20 cellular contexts compared by ENCODE assay signal in the genomic region with DNA sequence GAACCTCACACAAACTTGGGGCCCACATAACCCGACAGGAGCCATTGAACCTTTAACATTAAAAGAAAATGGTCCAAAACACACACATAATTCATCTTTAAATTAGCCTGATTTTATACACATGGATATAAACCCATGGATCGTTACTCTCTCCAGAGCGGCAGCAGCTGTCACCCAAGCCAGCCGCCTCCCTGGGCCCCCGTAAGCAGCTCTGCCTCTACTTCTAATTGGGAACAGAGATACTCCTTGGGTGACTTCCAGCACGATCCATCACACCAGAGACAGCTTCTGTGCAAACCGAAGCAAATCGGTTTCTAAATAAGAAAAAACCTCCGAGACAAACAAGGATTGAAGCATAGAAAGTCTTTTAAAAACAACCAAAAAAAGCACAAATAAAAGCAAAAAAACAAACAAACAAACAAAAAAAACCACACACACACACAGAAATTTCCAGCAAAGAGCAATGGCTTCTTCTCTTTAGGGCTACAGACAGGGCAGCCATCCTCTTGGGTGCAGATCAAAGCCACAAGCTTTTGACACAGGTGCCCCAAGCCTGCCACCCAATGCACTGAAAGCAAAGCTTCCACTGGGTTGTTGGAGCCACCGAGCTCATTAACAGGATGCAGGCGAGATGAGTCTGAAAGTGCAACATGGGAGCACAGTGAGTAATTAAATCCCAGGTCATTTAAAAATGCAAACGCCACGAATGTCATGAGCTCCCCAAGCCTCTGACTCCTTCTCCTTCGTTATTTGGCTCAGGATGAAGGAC.
A peak's percentile ranks its signal among the peaks of the same experiment; 100 is the strongest.
DNase-seq lines count a peak whose midpoint lies in the region; ATAC-seq and TF ChIP-seq lines count a peak whose summit lies in the region.
"Had no signal": no experiment of that assay in that cellular context is flagged by ENCODE, and none has a peak within 500 bp of the region (broad histone marks: within the 10 kb centered on the region; RNA-seq: fewer than 3 reads in every experiment).

No MANE protein-coding gene starts in this region.

- TF ChIP-seq POLR2A in tibial nerve (IDR thresholded peaks at IDR 0.05): no peak

- H3K4me3 ChIP-seq in psoas muscle (no peak overlapping the region), tibial nerve (no peak overlapping the region)
- H3K4me3 ChIP-seq: K562, left ventricle myocardium inferior, SJCRH30, upper lobe of left lung had no signal

- DNase-seq in GM03348 (ENCODE audit: low spot score): peak; percentile 68
- peak; percentile 94 for DNase-seq in NCI-H524 treated with DMSO at 0.1 percent for 48 hours (lab: John Stamatoyannopoulos, UW)
- peak; percentile 57 for DNase-seq in fibroblast of gingiva (ENCODE audit: low read depth)
- no peak for DNase-seq in psoas muscle
- no peak for DNase-seq in NCI-H345 (lab: John Stamatoyannopoulos, UW)
- DNase-seq in tibial nerve (ENCODE audit: low spot score in 2 of 2): no peak
- DNase-seq: activated CD4-positive, alpha-beta T cell treated with anti-CD3 and anti-CD28 coated beads for 48 hours; activated naive CD4-positive, alpha-beta T cell treated with anti-CD3 and anti-CD28 coated beads, Interleukin-2, amount 50 U/mL, for 16 hours; activated T-cell treated with anti-CD3 and anti-CD28 coated beads for 4 hours; CD8-positive, alpha-beta T cell; effector CD8-positive, alpha-beta T cell; left ventricle myocardium inferior; naive B cell; NCI-H1092 treated with DMSO at 0.1 percent for 48 hours; NCI-H2227 treated with DMSO at 0.1 percent for 48 hours; SJCRH30; stimulated activated naive CD4-positive, alpha-beta T cell treated with Interleukin-2 at 50 U/mL for 16 hours; upper lobe of left lung had no signal

- ATAC-seq in psoas muscle: peak in 3 of 4 donors; percentile 35 to 54 (median 49)
- no peak for ATAC-seq in HG02759 (IDR thresholded peaks at IDR 0.05; ENCODE audit: unreplicated experiment)
- ATAC-seq: CD8-positive, alpha-beta T cell had no signal

- H3K4me1 ChIP-seq in psoas muscle (peaks cover 35% of the 10 kb centered on the region), tibial nerve (no peaks in the 10 kb centered on the region)
- H3K4me1 ChIP-seq: SJCRH30, upper lobe of left lung had no signal

- H3K27ac ChIP-seq in psoas muscle (peak overlapping the region; percentile 2), tibial nerve (no peak overlapping the region)
- H3K27ac ChIP-seq: left ventricle myocardium inferior, SJCRH30, upper lobe of left lung had no signal

- intact Hi-C loops in psoas muscle (cut with DNase I): no loop called here

- H3K9me3 ChIP-seq in psoas muscle (no peaks in the 10 kb centered on the region), tibial nerve (no peaks in the 10 kb centered on the region)
- H3K9me3 ChIP-seq: left ventricle myocardium inferior, SJCRH30, upper lobe of left lung had no signal

- TF ChIP-seq CTCF in psoas muscle (IDR thresholded peaks at IDR 0.05): no peak
- no peak for TF ChIP-seq CTCF in tibial nerve (IDR thresholded peaks at IDR 0.05)

- H3K36me3 ChIP-seq in psoas muscle (ENCODE audit: insufficient read depth in 1 of 2, low read depth in 1 of 2) (no peaks in the 10 kb centered on the region), tibial nerve (no peaks in the 10 kb centered on the region)
- H3K36me3 ChIP-seq: left ventricle myocardium inferior, SJCRH30, upper lobe of left lung had no signal

- H3K27me3 ChIP-seq in psoas muscle (ENCODE audit: insufficient read depth in 3 of 3, low read length in 2 of 3) (no peaks in the 10 kb centered on the region), tibial nerve (no peaks in the 10 kb centered on the region)
- H3K27me3 ChIP-seq: upper lobe of left lung had no signal

- WGBS in psoas muscle, 3 donors: 34 to 58% (median 36%) methylated on average over 14 of the region's 14 CpGs
- 76% methylated on average over 14 of the region's 14 CpGs for WGBS in tibial nerve, 2 donors

- no peak for TF ChIP-seq EP300 in tibial nerve (IDR thresholded peaks at IDR 0.05)

Comparison
In these comparisons a context has a peak if more than half of its experiments do, and no peak if none do; other contexts are left out.
1. DNase-seq: peak in GM03348 (single experiment), NCI-H524 treated with DMSO at 0.1 percent for 48 hours (single experiment) and fibroblast of gingiva (single experiment); none in psoas muscle (0 of 2), NCI-H345 (single experiment) and tibial nerve (0 of 2).